21 cellular contexts compared by ENCODE assay signal in the genomic region with DNA sequence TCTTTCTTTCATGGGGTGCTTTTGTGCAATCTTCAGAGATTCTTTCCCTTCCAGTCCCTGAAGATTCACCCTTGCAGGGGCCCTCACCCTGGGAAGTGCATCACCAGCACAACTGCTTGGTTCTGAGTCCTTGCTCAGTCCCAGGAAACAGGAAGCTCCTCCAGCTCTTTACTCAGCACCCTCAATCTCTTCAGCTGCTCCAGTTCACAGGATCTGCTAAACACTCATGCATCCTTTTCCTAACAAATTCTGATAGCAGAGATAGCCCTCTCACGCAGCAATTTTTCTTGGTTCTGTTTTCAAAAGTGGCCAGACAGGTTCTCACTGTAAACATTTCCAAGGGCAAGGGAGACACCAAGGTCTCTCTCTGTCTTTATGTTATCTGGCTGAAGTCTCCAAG.
"Had no signal": no experiment of that assay in that cellular context is flagged by ENCODE, and none has a peak within 500 bp of the region (broad histone marks: within the 10 kb centered on the region; RNA-seq: fewer than 3 reads in every experiment).

No MANE protein-coding gene starts in this region.

- H3K4me3 ChIP-seq: SJSA1, SK-N-MC had no signal

- H3K27ac ChIP-seq: HL-60, SJSA1, SK-N-MC had no signal

- H3K36me3 ChIP-seq: SJSA1 had no signal

- H3K4me1 ChIP-seq: SJSA1 had no signal

- H3K9me3 ChIP-seq: SJSA1 had no signal

- DNase-seq: KBM-7, NCI-H1092, NCI-H1105 treated with DMSO at 0.1 percent for 48 hours, NCI-H1417 treated with DMSO at 0.1 percent for 48 hours, NCI-H146, NCI-H1694 treated with DMSO at 0.1 percent for 48 hours, NCI-H1930, NCI-H2081, NCI-H2107, NCI-H2171 treated with DMSO at 0.1 percent for 48 hours, NCI-H345, NCI-H526, NCI-H774, Right ventricle myocardium superior, RPMI8226, SIG-M5 had no signal

- FAIRE-seq: HTR-8/SVneo, RCC 7860 had no signal
